Comparison of ENCODE assay signal across 11 cellular contexts in genomic region chr4:175253184-175253902, GRCh38.
DNase-seq lines count a peak whose midpoint lies in the region; ATAC-seq and TF ChIP-seq lines count a peak whose summit lies in the region.
"Had no signal": no experiment of that assay in that cellular context is flagged by ENCODE, and none has a peak within 500 bp of the region (broad histone marks: within the 10 kb centered on the region; RNA-seq: fewer than 3 reads in every experiment).

No MANE protein-coding gene starts in this region.

- ATAC-seq in PC-3 (0 out of 2 replicates have a peak, but pooled peaks have one; percentile 37), HG03521 (IDR thresholded peaks at IDR 0.05; ENCODE audit: unreplicated experiment) (no peak), GM18517 (IDR thresholded peaks at IDR 0.05; ENCODE audit: unreplicated experiment) (no peak)

- H3K9me3 ChIP-seq in GM23248 (ENCODE audit: low read depth), result no peaks in the 10 kb centered on the region
- no peaks in the 10 kb centered on the region for H3K9me3 ChIP-seq in PC-3 (ENCODE audit: low read length)

- CTCF ChIA-PET in Calu3 (lab: Charles Lee), result interaction anchor here (0.6 kb wide), 2 partner anchors 283 to 314 kb away, joined by 3 to 4 read pairs; no protein-coding TSS in a partner anchor
- CTCF ChIA-PET in PC-3 (lab: Charles Lee), result no interaction called here

- H3K9ac ChIP-seq in GM23248, result no peak overlapping the region
- H3K9ac ChIP-seq in PC-3 (ENCODE audit: low read length), result no peak overlapping the region

- no peaks in the 10 kb centered on the region for H3K79me2 ChIP-seq in GM23248 (ENCODE audit: insufficient read depth)
- no peaks in the 10 kb centered on the region for H3K79me2 ChIP-seq in PC-3 (ENCODE audit: low read length)

- in situ Hi-C loops in GM23248 (cut with MboI), result no loop called here

- H3K9me2 ChIP-seq in GM23248 (ENCODE audit: insufficient read depth), result no peaks in the 10 kb centered on the region
- H3K9me2 ChIP-seq in PC-3 (replicated peaks; ENCODE audit: low read length), result no peaks in the 10 kb centered on the region

- POLR2A ChIA-PET in PC-3 (lab: Charles Lee; ENCODE audit: unreplicated experiment), result no interaction called here

- intact Hi-C loops in Calu3 (cut with micrococcal nuclease; ENCODE audit: unreplicated experiment) (loop anchor here (5.0 to 10.0 kb wide), 4 partner anchors 81 to 491 kb away; partner anchors contain the start of gene GLRA3), PC-3 (cut with micrococcal nuclease) (loop anchor here (2.0 to 10.0 kb wide), 4 partner anchors 126 to 489 kb away; no protein-coding TSS in a partner anchor)
- intact Hi-C loops in activated T-helper 1 cell treated with anti-CD3 and anti-CD28 coated beads, Interleukin-12 subunit alpha, Interleukin-12 subunit beta, Interleukin-2, Interleukin-4 antibody, amounts not matched to agents 30 ng/mL and 10 ng/mL and 1 ng/mL, durations not matched to agents 14 hours and 24 hours and 36 hours (cut with micrococcal nuclease), result no loop called here

- H3K27ac ChIP-seq in GM23248 (no peak overlapping the region), PC-3 (ENCODE audit: low read length) (no peak overlapping the region)
- H3K27ac ChIP-seq: coronary artery had no signal

- no peak overlapping the region for H3K27ac Mint-ChIP-seq in Calu3 (ENCODE audit: unreplicated experiment)
- H3K27ac Mint-ChIP-seq in activated T-helper 1 cell treated with anti-CD3 and anti-CD28 coated beads, Interleukin-12 subunit alpha, Interleukin-12 subunit beta, Interleukin-2, Interleukin-4 antibody, amounts not matched to agents 30 ng/mL and 10 ng/mL and 1 ng/mL, durations not matched to agents 14 hours and 24 hours and 36 hours, result no peak overlapping the region

- H3K4me1 ChIP-seq in GM23248 (ENCODE audit: insufficient read depth) (no peaks in the 10 kb centered on the region), PC-3 (ENCODE audit: insufficient read depth, low read length) (no peaks in the 10 kb centered on the region)

- no peaks in the 10 kb centered on the region for H3K36me3 Mint-ChIP-seq in Calu3 (ENCODE audit: insufficient read depth, unreplicated experiment)
- no peaks in the 10 kb centered on the region for H3K36me3 Mint-ChIP-seq in activated T-helper 1 cell treated with anti-CD3 and anti-CD28 coated beads, Interleukin-12 subunit alpha, Interleukin-12 subunit beta, Interleukin-2, Interleukin-4 antibody, amounts not matched to agents 30 ng/mL and 10 ng/mL and 1 ng/mL, durations not matched to agents 14 hours and 24 hours and 36 hours (ENCODE audit: low read depth)

- H3K4me2 ChIP-seq in GM23248 (ENCODE audit: unreplicated experiment) (no peak overlapping the region), PC-3 (ENCODE audit: low read length) (no peak overlapping the region)

- no peak overlapping the region for H3K4me3 Mint-ChIP-seq in Calu3 (ENCODE audit: low read depth, unreplicated experiment)
- no peak overlapping the region for H3K4me3 Mint-ChIP-seq in activated T-helper 1 cell treated with anti-CD3 and anti-CD28 coated beads, Interleukin-12 subunit alpha, Interleukin-12 subunit beta, Interleukin-2, Interleukin-4 antibody, amounts not matched to agents 30 ng/mL and 10 ng/mL and 1 ng/mL, durations not matched to agents 14 hours and 24 hours and 36 hours

- no peaks in the 10 kb centered on the region for H3K27me3 Mint-ChIP-seq in Calu3 (ENCODE audit: unreplicated experiment)
- H3K27me3 Mint-ChIP-seq in activated T-helper 1 cell treated with anti-CD3 and anti-CD28 coated beads, Interleukin-12 subunit alpha, Interleukin-12 subunit beta, Interleukin-2, Interleukin-4 antibody, amounts not matched to agents 30 ng/mL and 10 ng/mL and 1 ng/mL, durations not matched to agents 14 hours and 24 hours and 36 hours (ENCODE audit: insufficient read depth), result no peaks in the 10 kb centered on the region

- DNase-seq in Calu3 (no peak), GM23248 (peak; percentile 6), PC-3 (peak; percentile 38), iPS-NIHi7 (ENCODE audit: extremely low spot score) (peak; percentile 26), activated gamma-delta T cell (lab: John Stamatoyannopoulos, UW) (no peak)
- no peak for DNase-seq in activated T-helper 1 cell treated with anti-CD3 and anti-CD28 coated beads, Interleukin-12 subunit alpha, Interleukin-12 subunit beta, Interleukin-2, Interleukin-4 antibody, amounts not matched to agents 30 ng/mL and 10 ng/mL and 1 ng/mL, durations not matched to agents 14 hours and 24 hours and 36 hours (ENCODE audit: low spot score)
- DNase-seq: HCEC 1CT, NCI-H1436 treated with DMSO at 0.1 percent for 48 hours had no signal

- H3K9me3 Mint-ChIP-seq in Calu3 (ENCODE audit: low read depth, unreplicated experiment), result peaks cover 2% of the 10 kb centered on the region
- no peaks in the 10 kb centered on the region for H3K9me3 Mint-ChIP-seq in activated T-helper 1 cell treated with anti-CD3 and anti-CD28 coated beads, Interleukin-12 subunit alpha, Interleukin-12 subunit beta, Interleukin-2, Interleukin-4 antibody, amounts not matched to agents 30 ng/mL and 10 ng/mL and 1 ng/mL, durations not matched to agents 14 hours and 24 hours and 36 hours

- no peaks in the 10 kb centered on the region for H3K4me1 Mint-ChIP-seq in Calu3 (ENCODE audit: low read depth, unreplicated experiment)
- H3K4me1 Mint-ChIP-seq in activated T-helper 1 cell treated with anti-CD3 and anti-CD28 coated beads, Interleukin-12 subunit alpha, Interleukin-12 subunit beta, Interleukin-2, Interleukin-4 antibody, amounts not matched to agents 30 ng/mL and 10 ng/mL and 1 ng/mL, durations not matched to agents 14 hours and 24 hours and 36 hours (ENCODE audit: low read depth), result no peaks in the 10 kb centered on the region

- peak; percentile 26 for TF ChIP-seq CTCF in Calu3 (IDR thresholded peaks at IDR 0.05; ENCODE audit: unreplicated experiment)
- peak; percentile 67 for TF ChIP-seq CTCF in PC-3 (conservative IDR thresholded peaks at IDR 0.05; ENCODE audit: low read depth, low read length)

- BruUV-seq in Calu3 (replicated peaks; lab: Mats Ljungman, UMichigan) (no TSS peak), PC-3 (replicated peaks; lab: Mats Ljungman, UMichigan) (no TSS peak)

- H2AFZ ChIP-seq in GM23248, result no peak overlapping the region
- H2AFZ ChIP-seq in PC-3 (ENCODE audit: low read length), result no peak overlapping the region

- H3K36me3 ChIP-seq in GM23248 (ENCODE audit: low read depth) (no peaks in the 10 kb centered on the region), PC-3 (ENCODE audit: low read depth, low read length) (no peaks in the 10 kb centered on the region)

- WGBS in GM23248 (ENCODE audit: low coverage in 1 of 2, low lambda C conversion rate in 2 of 2, missing lambda C conversion rate in 2 of 2), 2 experiments, result 32 to 35% methylated on average over 8 of the region's 8 CpGs

- H4K20me1 ChIP-seq in GM23248 (ENCODE audit: insufficient read depth) (no peaks in the 10 kb centered on the region), PC-3 (ENCODE audit: low read length) (no peaks in the 10 kb centered on the region)

- H3K27me3 ChIP-seq in GM23248 (replicated peaks; ENCODE audit: insufficient read depth) (no peaks in the 10 kb centered on the region), PC-3 (ENCODE audit: low read length) (no peaks in the 10 kb centered on the region)

- no peaks in the 10 kb centered on the region for H3F3A ChIP-seq in GM23248 (ENCODE audit: insufficient read depth)
- H3F3A ChIP-seq in PC-3 (ENCODE audit: low read length, unreplicated experiment), result no peaks in the 10 kb centered on the region

- H3K4me3 ChIP-seq in GM23248, result no peak overlapping the region
- H3K4me3 ChIP-seq in PC-3 (ENCODE audit: low read length), result no peak overlapping the region
- H3K4me3 ChIP-seq: coronary artery had no signal

Comparison
In these comparisons a context has a peak if more than half of its experiments do, and no peak if none do; other contexts are left out.
1. DNase-seq: peak in GM23248 (single experiment), PC-3 (single experiment) and iPS-NIHi7 (single experiment); none in Calu3 (single experiment), activated T-helper 1 cell treated with anti-CD3 and anti-CD28 coated beads, Interleukin-12 subunit alpha, Interleukin-12 subunit beta, Interleukin-2, Interleukin-4 antibody, amounts not matched to agents 30 ng/mL and 10 ng/mL and 1 ng/mL, durations not matched to agents 14 hours and 24 hours and 36 hours (single experiment) and activated gamma-delta T cell (single experiment).